In the genomic region with DNA sequence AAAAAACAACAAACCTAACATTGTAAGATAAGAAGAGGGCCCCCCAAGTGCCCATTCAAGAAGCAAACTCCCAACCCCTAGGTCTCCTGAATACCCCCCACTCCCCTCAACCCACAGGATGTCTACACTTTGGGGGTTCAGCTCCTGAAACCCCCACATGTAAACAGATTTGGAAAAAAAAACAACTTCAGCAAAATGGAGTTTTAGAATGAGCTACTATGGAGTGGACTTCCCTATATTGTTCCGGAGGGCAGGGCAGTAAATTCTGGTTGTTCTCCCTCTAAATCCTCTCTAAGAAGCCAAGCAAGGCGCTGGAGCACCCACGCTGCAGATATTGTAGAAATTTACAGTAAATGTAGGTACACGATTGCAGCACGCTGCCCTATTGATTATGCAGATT, we compare ENCODE assay signal across 1 cellular context.
TF ChIP-seq lines count a peak whose summit lies in the region.

No MANE protein-coding gene starts in this region.

TF ChIP-seq in GM12878, 131 proteins besides CTCF, POLR2A, EP300 and RAD21 (continued from another document):
- TF ChIP-seq, protein P1, sequence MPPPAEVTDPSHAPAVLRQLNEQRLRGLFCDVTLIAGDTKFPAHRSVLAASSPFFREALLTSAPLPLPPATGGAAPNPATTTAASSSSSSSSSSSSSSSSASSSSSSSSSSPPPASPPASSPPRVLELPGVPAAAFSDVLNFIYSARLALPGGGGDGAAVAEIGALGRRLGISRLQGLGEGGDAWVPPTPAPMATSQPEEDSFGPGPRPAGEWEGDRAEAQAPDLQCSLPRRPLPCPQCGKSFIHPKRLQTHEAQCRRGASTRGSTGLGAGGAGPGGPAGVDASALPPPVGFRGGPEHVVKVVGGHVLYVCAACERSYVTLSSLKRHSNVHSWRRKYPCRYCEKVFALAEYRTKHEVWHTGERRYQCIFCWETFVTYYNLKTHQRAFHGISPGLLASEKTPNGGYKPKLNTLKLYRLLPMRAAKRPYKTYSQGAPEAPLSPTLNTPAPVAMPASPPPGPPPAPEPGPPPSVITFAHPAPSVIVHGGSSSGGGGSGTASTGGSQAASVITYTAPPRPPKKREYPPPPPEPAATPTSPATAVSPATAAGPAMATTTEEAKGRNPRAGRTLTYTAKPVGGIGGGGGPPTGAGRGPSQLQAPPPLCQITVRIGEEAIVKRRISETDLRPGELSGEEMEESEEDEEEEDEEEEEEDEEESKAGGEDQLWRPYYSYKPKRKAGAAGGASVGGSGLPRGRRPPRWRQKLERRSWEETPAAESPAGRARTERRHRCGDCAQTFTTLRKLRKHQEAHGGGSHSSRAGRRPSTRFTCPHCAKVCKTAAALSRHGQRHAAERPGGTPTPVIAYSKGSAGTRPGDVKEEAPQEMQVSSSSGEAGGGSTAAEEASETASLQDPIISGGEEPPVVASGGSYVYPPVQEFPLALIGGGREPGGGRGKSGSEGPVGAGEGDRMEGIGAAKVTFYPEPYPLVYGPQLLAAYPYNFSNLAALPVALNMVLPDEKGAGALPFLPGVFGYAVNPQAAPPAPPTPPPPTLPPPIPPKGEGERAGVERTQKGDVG (CRISPR knock-in tag; IDR thresholded peaks at IDR 0.05): no peak
- TF ChIP-seq, protein P2, sequence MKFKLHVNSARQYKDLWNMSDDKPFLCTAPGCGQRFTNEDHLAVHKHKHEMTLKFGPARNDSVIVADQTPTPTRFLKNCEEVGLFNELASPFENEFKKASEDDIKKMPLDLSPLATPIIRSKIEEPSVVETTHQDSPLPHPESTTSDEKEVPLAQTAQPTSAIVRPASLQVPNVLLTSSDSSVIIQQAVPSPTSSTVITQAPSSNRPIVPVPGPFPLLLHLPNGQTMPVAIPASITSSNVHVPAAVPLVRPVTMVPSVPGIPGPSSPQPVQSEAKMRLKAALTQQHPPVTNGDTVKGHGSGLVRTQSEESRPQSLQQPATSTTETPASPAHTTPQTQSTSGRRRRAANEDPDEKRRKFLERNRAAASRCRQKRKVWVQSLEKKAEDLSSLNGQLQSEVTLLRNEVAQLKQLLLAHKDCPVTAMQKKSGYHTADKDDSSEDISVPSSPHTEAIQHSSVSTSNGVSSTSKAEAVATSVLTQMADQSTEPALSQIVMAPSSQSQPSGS (IDR thresholded peaks at IDR 0.05; ENCODE audit: low read length): no peak
- TF ChIP-seq, protein P3, sequence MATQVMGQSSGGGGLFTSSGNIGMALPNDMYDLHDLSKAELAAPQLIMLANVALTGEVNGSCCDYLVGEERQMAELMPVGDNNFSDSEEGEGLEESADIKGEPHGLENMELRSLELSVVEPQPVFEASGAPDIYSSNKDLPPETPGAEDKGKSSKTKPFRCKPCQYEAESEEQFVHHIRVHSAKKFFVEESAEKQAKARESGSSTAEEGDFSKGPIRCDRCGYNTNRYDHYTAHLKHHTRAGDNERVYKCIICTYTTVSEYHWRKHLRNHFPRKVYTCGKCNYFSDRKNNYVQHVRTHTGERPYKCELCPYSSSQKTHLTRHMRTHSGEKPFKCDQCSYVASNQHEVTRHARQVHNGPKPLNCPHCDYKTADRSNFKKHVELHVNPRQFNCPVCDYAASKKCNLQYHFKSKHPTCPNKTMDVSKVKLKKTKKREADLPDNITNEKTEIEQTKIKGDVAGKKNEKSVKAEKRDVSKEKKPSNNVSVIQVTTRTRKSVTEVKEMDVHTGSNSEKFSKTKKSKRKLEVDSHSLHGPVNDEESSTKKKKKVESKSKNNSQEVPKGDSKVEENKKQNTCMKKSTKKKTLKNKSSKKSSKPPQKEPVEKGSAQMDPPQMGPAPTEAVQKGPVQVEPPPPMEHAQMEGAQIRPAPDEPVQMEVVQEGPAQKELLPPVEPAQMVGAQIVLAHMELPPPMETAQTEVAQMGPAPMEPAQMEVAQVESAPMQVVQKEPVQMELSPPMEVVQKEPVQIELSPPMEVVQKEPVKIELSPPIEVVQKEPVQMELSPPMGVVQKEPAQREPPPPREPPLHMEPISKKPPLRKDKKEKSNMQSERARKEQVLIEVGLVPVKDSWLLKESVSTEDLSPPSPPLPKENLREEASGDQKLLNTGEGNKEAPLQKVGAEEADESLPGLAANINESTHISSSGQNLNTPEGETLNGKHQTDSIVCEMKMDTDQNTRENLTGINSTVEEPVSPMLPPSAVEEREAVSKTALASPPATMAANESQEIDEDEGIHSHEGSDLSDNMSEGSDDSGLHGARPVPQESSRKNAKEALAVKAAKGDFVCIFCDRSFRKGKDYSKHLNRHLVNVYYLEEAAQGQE (IDR thresholded peaks at IDR 0.05; ENCODE audit: low read depth, low read length): no peak
- TF ChIP-seq, protein P4, sequence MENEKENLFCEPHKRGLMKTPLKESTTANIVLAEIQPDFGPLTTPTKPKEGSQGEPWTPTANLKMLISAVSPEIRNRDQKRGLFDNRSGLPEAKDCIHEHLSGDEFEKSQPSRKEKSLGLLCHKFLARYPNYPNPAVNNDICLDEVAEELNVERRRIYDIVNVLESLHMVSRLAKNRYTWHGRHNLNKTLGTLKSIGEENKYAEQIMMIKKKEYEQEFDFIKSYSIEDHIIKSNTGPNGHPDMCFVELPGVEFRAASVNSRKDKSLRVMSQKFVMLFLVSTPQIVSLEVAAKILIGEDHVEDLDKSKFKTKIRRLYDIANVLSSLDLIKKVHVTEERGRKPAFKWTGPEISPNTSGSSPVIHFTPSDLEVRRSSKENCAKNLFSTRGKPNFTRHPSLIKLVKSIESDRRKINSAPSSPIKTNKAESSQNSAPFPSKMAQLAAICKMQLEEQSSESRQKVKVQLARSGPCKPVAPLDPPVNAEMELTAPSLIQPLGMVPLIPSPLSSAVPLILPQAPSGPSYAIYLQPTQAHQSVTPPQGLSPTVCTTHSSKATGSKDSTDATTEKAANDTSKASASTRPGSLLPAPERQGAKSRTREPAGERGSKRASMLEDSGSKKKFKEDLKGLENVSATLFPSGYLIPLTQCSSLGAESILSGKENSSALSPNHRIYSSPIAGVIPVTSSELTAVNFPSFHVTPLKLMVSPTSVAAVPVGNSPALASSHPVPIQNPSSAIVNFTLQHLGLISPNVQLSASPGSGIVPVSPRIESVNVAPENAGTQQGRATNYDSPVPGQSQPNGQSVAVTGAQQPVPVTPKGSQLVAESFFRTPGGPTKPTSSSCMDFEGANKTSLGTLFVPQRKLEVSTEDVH (IDR thresholded peaks at IDR 0.05; ENCODE audit: low read depth, partially characterized antibody): no peak
- TF ChIP-seq ZNF207 (IDR thresholded peaks at IDR 0.05; ENCODE audit: borderline replicate concordance) (no peak), HDGF (IDR thresholded peaks at IDR 0.05) (no peak), RBBP5 (conservative IDR thresholded peaks at IDR 0.05) (no peak), CEBPB (IDR thresholded peaks at IDR 0.05; ENCODE audit: borderline replicate concordance in 1 of 2, low read depth in 2 of 2, low read length in 2 of 2) (no peak), POU2F2 (IDR thresholded peaks at IDR 0.05; ENCODE audit: borderline replicate concordance, low read depth, low read length) (no peak), RAD51 (IDR thresholded peaks at IDR 0.05) (no peak), NR2F1 (conservative IDR thresholded peaks at IDR 0.05) (no peak), SP1 (IDR thresholded peaks at IDR 0.05; ENCODE audit: low read depth, low read length) (no peak), FOXK2 (IDR thresholded peaks at IDR 0.05) (no peak)
- TF ChIP-seq, protein P5, sequence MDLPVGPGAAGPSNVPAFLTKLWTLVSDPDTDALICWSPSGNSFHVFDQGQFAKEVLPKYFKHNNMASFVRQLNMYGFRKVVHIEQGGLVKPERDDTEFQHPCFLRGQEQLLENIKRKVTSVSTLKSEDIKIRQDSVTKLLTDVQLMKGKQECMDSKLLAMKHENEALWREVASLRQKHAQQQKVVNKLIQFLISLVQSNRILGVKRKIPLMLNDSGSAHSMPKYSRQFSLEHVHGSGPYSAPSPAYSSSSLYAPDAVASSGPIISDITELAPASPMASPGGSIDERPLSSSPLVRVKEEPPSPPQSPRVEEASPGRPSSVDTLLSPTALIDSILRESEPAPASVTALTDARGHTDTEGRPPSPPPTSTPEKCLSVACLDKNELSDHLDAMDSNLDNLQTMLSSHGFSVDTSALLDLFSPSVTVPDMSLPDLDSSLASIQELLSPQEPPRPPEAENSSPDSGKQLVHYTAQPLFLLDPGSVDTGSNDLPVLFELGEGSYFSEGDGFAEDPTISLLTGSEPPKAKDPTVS (IDR thresholded peaks at IDR 0.05; ENCODE audit: low read depth, low read length): no peak
- TF ChIP-seq, protein P6, sequence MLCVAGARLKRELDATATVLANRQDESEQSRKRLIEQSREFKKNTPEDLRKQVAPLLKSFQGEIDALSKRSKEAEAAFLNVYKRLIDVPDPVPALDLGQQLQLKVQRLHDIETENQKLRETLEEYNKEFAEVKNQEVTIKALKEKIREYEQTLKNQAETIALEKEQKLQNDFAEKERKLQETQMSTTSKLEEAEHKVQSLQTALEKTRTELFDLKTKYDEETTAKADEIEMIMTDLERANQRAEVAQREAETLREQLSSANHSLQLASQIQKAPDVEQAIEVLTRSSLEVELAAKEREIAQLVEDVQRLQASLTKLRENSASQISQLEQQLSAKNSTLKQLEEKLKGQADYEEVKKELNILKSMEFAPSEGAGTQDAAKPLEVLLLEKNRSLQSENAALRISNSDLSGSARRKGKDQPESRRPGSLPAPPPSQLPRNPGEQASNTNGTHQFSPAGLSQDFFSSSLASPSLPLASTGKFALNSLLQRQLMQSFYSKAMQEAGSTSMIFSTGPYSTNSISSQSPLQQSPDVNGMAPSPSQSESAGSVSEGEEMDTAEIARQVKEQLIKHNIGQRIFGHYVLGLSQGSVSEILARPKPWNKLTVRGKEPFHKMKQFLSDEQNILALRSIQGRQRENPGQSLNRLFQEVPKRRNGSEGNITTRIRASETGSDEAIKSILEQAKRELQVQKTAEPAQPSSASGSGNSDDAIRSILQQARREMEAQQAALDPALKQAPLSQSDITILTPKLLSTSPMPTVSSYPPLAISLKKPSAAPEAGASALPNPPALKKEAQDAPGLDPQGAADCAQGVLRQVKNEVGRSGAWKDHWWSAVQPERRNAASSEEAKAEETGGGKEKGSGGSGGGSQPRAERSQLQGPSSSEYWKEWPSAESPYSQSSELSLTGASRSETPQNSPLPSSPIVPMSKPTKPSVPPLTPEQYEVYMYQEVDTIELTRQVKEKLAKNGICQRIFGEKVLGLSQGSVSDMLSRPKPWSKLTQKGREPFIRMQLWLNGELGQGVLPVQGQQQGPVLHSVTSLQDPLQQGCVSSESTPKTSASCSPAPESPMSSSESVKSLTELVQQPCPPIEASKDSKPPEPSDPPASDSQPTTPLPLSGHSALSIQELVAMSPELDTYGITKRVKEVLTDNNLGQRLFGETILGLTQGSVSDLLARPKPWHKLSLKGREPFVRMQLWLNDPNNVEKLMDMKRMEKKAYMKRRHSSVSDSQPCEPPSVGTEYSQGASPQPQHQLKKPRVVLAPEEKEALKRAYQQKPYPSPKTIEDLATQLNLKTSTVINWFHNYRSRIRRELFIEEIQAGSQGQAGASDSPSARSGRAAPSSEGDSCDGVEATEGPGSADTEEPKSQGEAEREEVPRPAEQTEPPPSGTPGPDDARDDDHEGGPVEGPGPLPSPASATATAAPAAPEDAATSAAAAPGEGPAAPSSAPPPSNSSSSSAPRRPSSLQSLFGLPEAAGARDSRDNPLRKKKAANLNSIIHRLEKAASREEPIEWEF (IDR thresholded peaks at IDR 0.05; ENCODE audit: insufficient replicate concordance, low read depth, low read length): no peak
- TF ChIP-seq, protein P7, sequence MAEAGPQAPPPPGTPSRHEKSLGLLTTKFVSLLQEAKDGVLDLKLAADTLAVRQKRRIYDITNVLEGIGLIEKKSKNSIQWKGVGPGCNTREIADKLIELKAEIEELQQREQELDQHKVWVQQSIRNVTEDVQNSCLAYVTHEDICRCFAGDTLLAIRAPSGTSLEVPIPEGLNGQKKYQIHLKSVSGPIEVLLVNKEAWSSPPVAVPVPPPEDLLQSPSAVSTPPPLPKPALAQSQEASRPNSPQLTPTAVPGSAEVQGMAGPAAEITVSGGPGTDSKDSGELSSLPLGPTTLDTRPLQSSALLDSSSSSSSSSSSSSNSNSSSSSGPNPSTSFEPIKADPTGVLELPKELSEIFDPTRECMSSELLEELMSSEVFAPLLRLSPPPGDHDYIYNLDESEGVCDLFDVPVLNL (IDR thresholded peaks at IDR 0.05; ENCODE audit: low read depth, low read length): no peak
